Comparison of ENCODE assay signal across 16 cellular contexts in the genomic region with DNA sequence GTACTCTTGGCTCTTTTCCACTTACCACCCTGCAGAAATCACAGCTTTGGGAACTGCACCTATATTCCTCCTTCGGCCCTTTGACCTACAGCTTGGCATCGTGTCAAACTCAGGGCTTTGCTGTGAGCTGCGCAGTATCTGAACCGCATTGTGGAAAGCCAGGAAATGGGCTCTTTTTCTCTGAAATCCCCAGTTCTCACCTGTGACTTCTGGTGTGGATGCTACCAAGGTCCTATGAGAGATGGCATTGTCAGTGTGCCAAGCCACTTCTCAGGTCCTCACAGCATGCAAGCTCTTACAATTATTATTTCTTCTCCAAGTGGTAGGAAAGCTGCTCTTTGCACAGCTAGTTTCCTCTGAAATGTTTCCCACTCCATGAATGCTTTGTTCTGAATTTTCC.
DNase-seq lines count a peak whose midpoint lies in the region; ATAC-seq lines count a peak whose summit lies in the region.
"Had no signal": no experiment of that assay in that cellular context is flagged by ENCODE, and none has a peak within 500 bp of the region (broad histone marks: within the 10 kb centered on the region; RNA-seq: fewer than 3 reads in every experiment).

No MANE protein-coding gene starts in this region.

- H3K27ac ChIP-seq in BLaER1, result peak overlapping the region; percentile 78
- H3K27ac ChIP-seq: colonic mucosa, esophagus muscularis mucosa, prostate gland had no signal

- peaks cover 2% of the 10 kb centered on the region for H3K36me3 ChIP-seq in BLaER1
- H3K36me3 ChIP-seq: colonic mucosa, esophagus muscularis mucosa, prostate gland had no signal

- H3K4me3 ChIP-seq in BLaER1, result peak overlapping the region; percentile 32
- H3K4me3 ChIP-seq: colonic mucosa, esophagus muscularis mucosa, prostate gland had no signal

- peak overlapping the region; percentile 46 to 79 (median 75) for H3K4me3 Mint-ChIP-seq in immature natural killer cell

- H3K9ac ChIP-seq in BLaER1, result peak overlapping the region; percentile 64

- H3K36me3 Mint-ChIP-seq in immature natural killer cell, result no peaks in the 10 kb centered on the region

- ATAC-seq in GM19452 (IDR thresholded peaks at IDR 0.05; ENCODE audit: unreplicated experiment) (no peak), HG03139 (IDR thresholded peaks at IDR 0.05; ENCODE audit: unreplicated experiment) (no peak), HG03565 (IDR thresholded peaks at IDR 0.05; ENCODE audit: unreplicated experiment) (no peak)

- no peaks in the 10 kb centered on the region for H3K27me3 ChIP-seq in BLaER1
- H3K27me3 ChIP-seq: colonic mucosa, esophagus muscularis mucosa had no signal

- DNase-seq in DMS79 treated with DMSO at 0.1 percent for 48 hours (lab: John Stamatoyannopoulos, UW) (peak; percentile 88), RPMI8226 (peak; percentile 79), immature natural killer cell (peak; percentile 26 to 32 (median 30)), C1 segment of cervical spinal cord (lab: John Stamatoyannopoulos, UW) (no peak)
- DNase-seq: anterior cingulate cortex, colonic mucosa, head of caudate nucleus, IMR-90, NCI-H82, trophoblast cell had no signal

- H3K4me2 ChIP-seq in BLaER1, result peak overlapping the region; percentile 78

- peaks cover 33% of the 10 kb centered on the region for H3K9me3 ChIP-seq in BLaER1
- H3K9me3 ChIP-seq: colonic mucosa, esophagus muscularis mucosa, prostate gland had no signal

- H3K4me1 ChIP-seq in BLaER1, result peaks cover 56% of the 10 kb centered on the region
- H3K4me1 ChIP-seq: colonic mucosa, prostate gland had no signal

- no peaks in the 10 kb centered on the region for H3K9me3 Mint-ChIP-seq in immature natural killer cell

- peaks cover 0 to 4% (median 0%) of the 10 kb centered on the region in 3 donors for H3K27me3 Mint-ChIP-seq in immature natural killer cell (ENCODE audit: low read depth in 3 of 3)

- H3K4me1 Mint-ChIP-seq in immature natural killer cell, result peaks cover 73% of the 10 kb centered on the region in 2 donors

- H3K27ac Mint-ChIP-seq in immature natural killer cell, result peak overlapping the region; percentile 65 to 92 (median 80)

- no peaks in the 10 kb centered on the region for H4K20me1 ChIP-seq in BLaER1

Comparison
In these comparisons a context has a peak if more than half of its experiments do, and no peak if none do; other contexts are left out.
1. DNase-seq: peak in DMS79 treated with DMSO at 0.1 percent for 48 hours (single experiment), RPMI8226 (single experiment) and immature natural killer cell (3 of 3); none in C1 segment of cervical spinal cord (0 of 14).